In the genomic region with DNA sequence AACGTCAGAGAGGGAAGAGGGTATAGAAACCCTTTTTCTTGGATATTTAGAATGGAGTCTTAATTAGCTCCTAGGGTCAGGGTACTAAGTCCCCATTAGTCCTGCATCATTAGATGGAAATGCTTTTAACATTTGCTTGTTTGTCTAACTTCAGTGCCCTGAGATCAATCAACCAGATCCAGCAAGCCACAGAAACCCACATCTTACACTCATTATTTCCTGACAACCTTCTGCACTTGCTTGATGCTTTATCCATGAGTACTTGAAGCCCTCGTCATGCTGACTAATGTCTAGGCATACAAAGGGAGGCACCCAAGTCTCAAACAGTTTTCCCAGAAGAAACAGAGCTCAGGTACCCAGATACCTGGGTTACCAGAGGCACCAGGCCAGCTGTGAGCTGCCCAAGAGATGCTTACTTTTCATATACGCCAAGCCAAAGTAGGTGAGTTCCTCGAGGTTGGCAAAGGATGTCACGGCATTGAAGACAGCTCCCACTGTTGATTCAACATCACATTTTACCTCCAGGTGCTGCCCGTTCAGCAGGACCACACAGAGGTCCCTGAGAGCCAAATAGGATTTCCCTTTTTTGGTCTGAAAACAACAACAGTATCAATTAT, we compare ENCODE assay signal across 13 cellular contexts. TPM values are rescaled to one million over a fixed set of nuclear protein-coding genes. Genes with fewer than 3 reads are reported as not detected.
DNase-seq lines count a peak whose midpoint lies in the region; ATAC-seq, FAIRE-seq and TF ChIP-seq lines count a peak whose summit lies in the region.
"Had no signal": no experiment of that assay in that cellular context is flagged by ENCODE, and none has a peak within 500 bp of the region (broad histone marks: within the 10 kb centered on the region; RNA-seq: fewer than 3 reads in every experiment).

No MANE protein-coding gene starts in this region.

- H3K36me3 ChIP-seq in colonic mucosa: no peaks in the 10 kb centered on the region
- H3K36me3 ChIP-seq in kidney (ENCODE audit: control insufficient read depth in 1 of 2, insufficient read depth in 2 of 2, low read length in 2 of 2): no peaks in the 10 kb centered on the region

- H3K27me3 Mint-ChIP-seq in activated CD8-positive, alpha-beta memory T cell treated with anti-CD3 and anti-CD28 coated beads, Interleukin-2, amount 10 ng/mL, durations not matched to agents 7 days and 5 days: peaks cover 31% of the 10 kb centered on the region

- H3K27ac ChIP-seq in colonic mucosa (no peak overlapping the region), kidney (ENCODE audit: low read depth in 2 of 2, low read length in 2 of 2) (no peak overlapping the region)
- H3K27ac ChIP-seq: A549 had no signal

- H3K9me3 ChIP-seq in colonic mucosa (no peaks in the 10 kb centered on the region), kidney (ENCODE audit: control insufficient read depth in 1 of 2, low read length in 2 of 2) (no peaks in the 10 kb centered on the region)
- H3K9me3 ChIP-seq: A549 had no signal

- H3K4me1 Mint-ChIP-seq in activated CD8-positive, alpha-beta memory T cell treated with anti-CD3 and anti-CD28 coated beads, Interleukin-2, amount 10 ng/mL, durations not matched to agents 7 days and 5 days: peaks cover 5% of the 10 kb centered on the region
- H3K4me1 Mint-ChIP-seq: naive thymus-derived CD4-positive, alpha-beta T cell had no signal

- intact Hi-C loops in colonic mucosa (cut with DNase I) (no loop called here), kidney (cut with DNase I) (no loop called here)

- DNase-seq in activated CD8-positive, alpha-beta memory T cell treated with anti-CD3 and anti-CD28 coated beads, Interleukin-2, amount 10 ng/mL, durations not matched to agents 7 days and 5 days: peak; percentile 37
- DNase-seq in activated CD8-positive, alpha-beta memory T cell treated with anti-CD3 and anti-CD28 coated beads, Interleukin-2, amount 50 U/mL, for 4 hours: no peak
- DNase-seq in urothelium cell line (ENCODE audit: low spot score): no peak
- no peak for DNase-seq in colonic mucosa
- no peak for DNase-seq in kidney
- DNase-seq in NCI-H345 (lab: John Stamatoyannopoulos, UW): no peak
- DNase-seq: activated CD4-positive, alpha-beta T cell treated with anti-CD3 and anti-CD28 coated beads, Interleukin-2, amount 10 ng/mL, durations not matched to agents 7 days and 5 days; naive thymus-derived CD4-positive, alpha-beta T cell; small intestine had no signal

- no peaks in the 10 kb centered on the region for H3K9me3 Mint-ChIP-seq in activated CD8-positive, alpha-beta memory T cell treated with anti-CD3 and anti-CD28 coated beads, Interleukin-2, amount 10 ng/mL, durations not matched to agents 7 days and 5 days (ENCODE audit: low read depth)
- H3K9me3 Mint-ChIP-seq: activated CD4-positive, alpha-beta T cell treated with anti-CD3 and anti-CD28 coated beads, Interleukin-2, amount 10 ng/mL, durations not matched to agents 7 days and 5 days had no signal

- H3K4me3 ChIP-seq in colonic mucosa (no peak overlapping the region), kidney (ENCODE audit: low read length in 2 of 2) (no peak overlapping the region)
- H3K4me3 ChIP-seq: A549 had no signal

- CTCF ChIA-PET in activated CD8-positive, alpha-beta memory T cell treated with anti-CD3 and anti-CD28 coated beads, Interleukin-2, amount 10 ng/mL, durations not matched to agents 7 days and 5 days (lab: Charles Lee): no interaction called here

- H3K27ac Mint-ChIP-seq in activated CD8-positive, alpha-beta memory T cell treated with anti-CD3 and anti-CD28 coated beads, Interleukin-2, amount 10 ng/mL, durations not matched to agents 7 days and 5 days: no peak overlapping the region
- H3K27ac Mint-ChIP-seq: activated CD4-positive, alpha-beta T cell treated with anti-CD3 and anti-CD28 coated beads, Interleukin-2, amount 10 ng/mL, durations not matched to agents 7 days and 5 days; naive thymus-derived CD4-positive, alpha-beta T cell had no signal

- H3K36me3 Mint-ChIP-seq in activated CD8-positive, alpha-beta memory T cell treated with anti-CD3 and anti-CD28 coated beads, Interleukin-2, amount 10 ng/mL, durations not matched to agents 7 days and 5 days: no peaks in the 10 kb centered on the region
- H3K36me3 Mint-ChIP-seq: naive thymus-derived CD4-positive, alpha-beta T cell had no signal

- FAIRE-seq in urothelium cell line (lab: Jason Lieb, UNC) (peak; percentile 82), kidney (lab: Jason Lieb, UNC) (no peak)
- FAIRE-seq: A549, islet of Langerhans, small intestine had no signal

- H3K4me1 ChIP-seq in colonic mucosa (no peaks in the 10 kb centered on the region), kidney (ENCODE audit: control insufficient read depth in 1 of 2, insufficient read depth in 1 of 2, low read depth in 1 of 2, low read length in 2 of 2) (no peaks in the 10 kb centered on the region)
- H3K4me1 ChIP-seq: A549 had no signal

- no peak overlapping the region for H3K4me3 Mint-ChIP-seq in activated CD8-positive, alpha-beta memory T cell treated with anti-CD3 and anti-CD28 coated beads, Interleukin-2, amount 10 ng/mL, durations not matched to agents 7 days and 5 days
- H3K4me3 Mint-ChIP-seq: activated CD4-positive, alpha-beta T cell treated with anti-CD3 and anti-CD28 coated beads, Interleukin-2, amount 10 ng/mL, durations not matched to agents 7 days and 5 days; naive thymus-derived CD4-positive, alpha-beta T cell had no signal

- H3K9ac ChIP-seq in colonic mucosa (ENCODE audit: low read depth in 2 of 2, low read length in 2 of 2) (no peak overlapping the region), kidney (ENCODE audit: low read length in 2 of 2) (no peak overlapping the region)

- ATAC-seq in activated CD8-positive, alpha-beta memory T cell treated with anti-CD3 and anti-CD28 coated beads, Interleukin-2, amount 10 ng/mL, durations not matched to agents 7 days and 5 days: no peak
- ATAC-seq in HG02588 (IDR thresholded peaks at IDR 0.05; ENCODE audit: unreplicated experiment) (peak; percentile 69), HG03460 (IDR thresholded peaks at IDR 0.05; ENCODE audit: unreplicated experiment) (peak; percentile 51)
- ATAC-seq: A549; naive thymus-derived CD4-positive, alpha-beta T cell had no signal

- TF ChIP-seq CTCF in colonic mucosa (IDR thresholded peaks at IDR 0.05) (no peak), kidney (IDR thresholded peaks at IDR 0.05; ENCODE audit: borderline replicate concordance, extremely low read depth, insufficient read depth) (no peak)

- H3K27me3 ChIP-seq in colonic mucosa: no peaks in the 10 kb centered on the region

RNA-seq across cellular contexts. Expression of a gene that starts 42.7 kb away (rescaled TPM):
- total RNA-seq in activated CD8-positive, alpha-beta memory T cell treated with anti-CD3 and anti-CD28 coated beads, Interleukin-2, amount 10 ng/mL, durations not matched to agents 7 days and 5 days: not detected
- total RNA-seq in colonic mucosa (under 1 TPM in 1 of 2 donors, not detected in 1; 0.35 TPM), kidney (0.47 TPM)
- polyA plus RNA-seq in kidney (ENCODE audit: insufficient read depth, low read depth, low replicate concordance): 0.34 TPM
- total RNA-seq: activated CD4-positive, alpha-beta T cell treated with anti-CD3 and anti-CD28 coated beads, Interleukin-2, amount 10 ng/mL, durations not matched to agents 7 days and 5 days had no signal
- polyA plus RNA-seq: naive thymus-derived CD4-positive, alpha-beta T cell; small intestine had no signal
